7 cellular contexts compared by ENCODE assay signal in genomic region chrX:118254611-118255010, GRCh38.
DNase-seq lines count a peak whose midpoint lies in the region; ATAC-seq, FAIRE-seq and TF ChIP-seq lines count a peak whose summit lies in the region.

No MANE protein-coding gene starts in this region.

- H3K27ac Mint-ChIP-seq in activated CD4-positive, alpha-beta T cell treated with anti-CD3 and anti-CD28 coated beads for 36 hours = no peak overlapping the region
- no peak overlapping the region for H3K27ac Mint-ChIP-seq in nephron progenitor cell

- intact Hi-C loops in activated CD4-positive, alpha-beta T cell treated with anti-CD3 and anti-CD28 coated beads for 36 hours (cut with DNase I, micrococcal nuclease) = loop anchor here in 1 of 2 experiments (10.0 kb wide), 1 partner anchor 1760 kb away; no protein-coding TSS in a partner anchor

- no peaks in the 10 kb centered on the region for H3K27me3 Mint-ChIP-seq in activated CD4-positive, alpha-beta T cell treated with anti-CD3 and anti-CD28 coated beads for 36 hours
- no peaks in the 10 kb centered on the region for H3K27me3 Mint-ChIP-seq in nephron progenitor cell (ENCODE audit: low read depth, poor library complexity)

- H3K4me3 Mint-ChIP-seq in activated CD4-positive, alpha-beta T cell treated with anti-CD3 and anti-CD28 coated beads for 36 hours = no peak overlapping the region
- H3K4me3 Mint-ChIP-seq in nephron progenitor cell = no peak overlapping the region

- no peak for FAIRE-seq in H54 (lab: Jason Lieb, UNC)

- TF ChIP-seq CTCF in epithelial cell of proximal tubule (conservative IDR thresholded peaks at IDR 0.05; ENCODE audit: low read depth, low read length) (peak; percentile 61), nephron progenitor cell (IDR thresholded peaks at IDR 0.05) (peak; percentile 72)

- no peak for TF ChIP-seq POLR2A in H54 (IDR thresholded peaks at IDR 0.05; ENCODE audit: low read depth, low read length)

- no peak overlapping the region for H3K4me3 ChIP-seq in epithelial cell of proximal tubule (ENCODE audit: low read depth, low read length)

- CTCF ChIA-PET in activated CD4-positive, alpha-beta T cell treated with anti-CD3 and anti-CD28 coated beads for 36 hours (lab: Charles Lee) = interaction anchor here (0.7 to 1.6 kb wide), 5 partner anchors 10 to 1854 kb away, joined by 3 to 5 read pairs (median 3); no protein-coding TSS in a partner anchor

- no peaks in the 10 kb centered on the region for H3K36me3 Mint-ChIP-seq in activated CD4-positive, alpha-beta T cell treated with anti-CD3 and anti-CD28 coated beads for 36 hours (ENCODE audit: low read depth)
- no peaks in the 10 kb centered on the region for H3K36me3 Mint-ChIP-seq in nephron progenitor cell (ENCODE audit: low read depth)

- no peaks in the 10 kb centered on the region for H3K9me3 Mint-ChIP-seq in activated CD4-positive, alpha-beta T cell treated with anti-CD3 and anti-CD28 coated beads for 36 hours (ENCODE audit: low read depth)
- peaks cover 3% of the 10 kb centered on the region for H3K9me3 Mint-ChIP-seq in nephron progenitor cell

- no peaks in the 10 kb centered on the region for H3K4me1 Mint-ChIP-seq in activated CD4-positive, alpha-beta T cell treated with anti-CD3 and anti-CD28 coated beads for 36 hours
- no peaks in the 10 kb centered on the region for H3K4me1 Mint-ChIP-seq in nephron progenitor cell

- POLR2A ChIA-PET in activated CD4-positive, alpha-beta T cell treated with anti-CD3 and anti-CD28 coated beads for 36 hours (lab: Charles Lee) = no interaction called here

- peak; percentile 39 for DNase-seq in GM03348 (ENCODE audit: low spot score)
- DNase-seq in H54 (ENCODE audit: insufficient read length, low spot score) = peak; percentile 4
- peak; percentile 80 to 81 for DNase-seq in NCI-H2081 (lab: John Stamatoyannopoulos, UW)
- DNase-seq in activated CD4-positive, alpha-beta T cell treated with anti-CD3 and anti-CD28 coated beads for 36 hours = peak; percentile 60
- no peak for DNase-seq in epithelial cell of proximal tubule (ENCODE audit: low read depth)
- DNase-seq in nephron progenitor cell = peak; percentile 71

- no peak for ATAC-seq in activated CD4-positive, alpha-beta T cell treated with anti-CD3 and anti-CD28 coated beads for 36 hours
- no peak for ATAC-seq in HG02642 (IDR thresholded peaks at IDR 0.05; ENCODE audit: poor library complexity, unreplicated experiment)
